In the genomic region with DNA sequence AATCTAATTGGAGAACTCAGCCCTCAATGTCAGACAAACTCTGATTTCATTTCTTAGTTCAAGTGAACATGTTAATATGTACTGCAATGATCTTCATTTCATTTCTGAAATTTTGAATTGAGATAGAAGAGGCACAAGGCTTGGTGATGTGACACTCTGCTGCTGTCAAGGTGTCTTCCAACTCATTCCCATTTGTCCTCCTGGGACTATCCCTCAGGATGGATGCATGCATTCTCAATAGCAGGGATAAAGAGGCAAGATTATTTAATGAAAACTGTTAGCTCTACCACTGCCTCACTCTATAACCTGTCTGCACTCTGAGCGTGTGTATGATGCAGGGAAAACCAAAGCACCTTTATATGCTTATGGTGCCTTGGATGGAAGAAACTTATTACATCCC, we compare ENCODE assay signal across 29 cellular contexts.
"Had no signal": no experiment of that assay in that cellular context is flagged by ENCODE, and none has a peak within 500 bp of the region (broad histone marks: within the 10 kb centered on the region; RNA-seq: fewer than 3 reads in every experiment).

No MANE protein-coding gene starts in this region.

- H3K27me3 ChIP-seq: neural progenitor cell, ovary, right lobe of liver, sigmoid colon, stomach, thyroid gland, tibial nerve, upper lobe of left lung, vagina had no signal

- H3K4me1 ChIP-seq: parathyroid adenoma, vagina had no signal

- H3K9ac ChIP-seq: neural progenitor cell, parathyroid adenoma had no signal

- H3K36me3 ChIP-seq: neural progenitor cell, ovary, right lobe of liver, sigmoid colon, stomach, thoracic aorta, thyroid gland, tibial nerve, upper lobe of left lung, vagina had no signal

- H3K9me3 Mint-ChIP-seq: natural killer cell treated with Interleukin-12 subunit alpha and Interleukin-12 subunit beta and Interleukin-15 and Interleukin-18, amount 100 ng/mL, for 72 hours; nephron progenitor cell; neural progenitor cell; stimulated activated effector memory CD8-positive, alpha-beta T cell treated with anti-CD3 and anti-CD28 coated beads, Interleukin-12 subunit alpha, Interleukin-12 subunit beta, amount 100 ng/mL, for 72 hours; stimulated activated naive B cell treated with anti-CD40 and anti-IgM and Interleukin-4, amounts not matched to agents 10 μg/mL and 1 μg/mL and 100 μg/mL, for 72 hours; stimulated activated naive CD8-positive, alpha-beta T cell treated with anti-CD3 and anti-CD28 coated beads, Interleukin-15, Interleukin-2, amounts not matched to agents 100 ng/mL and 50 ng/mL, for 24 hours had no signal

- H3K36me3 Mint-ChIP-seq: natural killer cell treated with Interleukin-12 subunit alpha and Interleukin-12 subunit beta and Interleukin-15 and Interleukin-18, amount 100 ng/mL, for 72 hours; neural progenitor cell had no signal

- H3K4me3 ChIP-seq: neural progenitor cell, ovary, psoas muscle, right lobe of liver, sigmoid colon, stomach, thoracic aorta, thyroid gland, tibial nerve, upper lobe of left lung, vagina had no signal

- H3K4me2 ChIP-seq: neural progenitor cell had no signal

- FAIRE-seq: small intestine, urothelium cell line had no signal

- H3K27ac Mint-ChIP-seq: nephron progenitor cell; neural progenitor cell; progenitor cell of endocrine pancreas; stimulated activated effector memory CD8-positive, alpha-beta T cell treated with anti-CD3 and anti-CD28 coated beads, Interleukin-12 subunit alpha, Interleukin-12 subunit beta, amount 100 ng/mL, for 72 hours; stimulated activated naive B cell treated with anti-CD40 and anti-IgM and Interleukin-4, amounts not matched to agents 10 μg/mL and 1 μg/mL and 100 μg/mL, for 72 hours had no signal

- ATAC-seq: natural killer cell treated with Interleukin-12 subunit alpha and Interleukin-12 subunit beta and Interleukin-15 and Interleukin-18, amount 100 ng/mL, for 72 hours; psoas muscle; right cardiac atrium; right lobe of liver; stimulated activated effector memory CD8-positive, alpha-beta T cell treated with anti-CD3 and anti-CD28 coated beads, Interleukin-12 subunit alpha, Interleukin-12 subunit beta, amount 100 ng/mL, for 72 hours; stimulated activated naive B cell treated with anti-CD40 and anti-IgM and Interleukin-4, amounts not matched to agents 10 μg/mL and 1 μg/mL and 100 μg/mL, for 72 hours had no signal

- H3K4me3 Mint-ChIP-seq: natural killer cell treated with Interleukin-12 subunit alpha and Interleukin-12 subunit beta and Interleukin-15 and Interleukin-18, amount 100 ng/mL, for 72 hours; nephron progenitor cell; neural progenitor cell; stimulated activated effector memory CD8-positive, alpha-beta T cell treated with anti-CD3 and anti-CD28 coated beads, Interleukin-12 subunit alpha, Interleukin-12 subunit beta, amount 100 ng/mL, for 72 hours; stimulated activated naive B cell treated with anti-CD40 and anti-IgM and Interleukin-4, amounts not matched to agents 10 μg/mL and 1 μg/mL and 100 μg/mL, for 72 hours; stimulated activated naive CD8-positive, alpha-beta T cell treated with anti-CD3 and anti-CD28 coated beads, Interleukin-15, Interleukin-2, amounts not matched to agents 100 ng/mL and 50 ng/mL, for 24 hours had no signal

- H2AFZ ChIP-seq: neural progenitor cell, parathyroid adenoma had no signal

- DNase-seq: nephron progenitor cell; occipital lobe; ovary; posterior cingulate gyrus; psoas muscle; right cardiac atrium; right lobe of liver; sigmoid colon; small intestine; stimulated activated CD4-positive, alpha-beta T cell treated with anti-CD3 and anti-CD28 coated beads, Interleukin-15, amount 100 ng/mL, for 24 hours; stimulated activated CD4-positive, alpha-beta T cell treated with anti-CD3 and anti-CD28 coated beads, Interleukin-2, amount 100 ng/mL, for 24 hours; stimulated activated CD4-positive, alpha-beta T cell treated with anti-CD3 and anti-CD28 coated beads, Interleukin-2, amount 100 ng/mL, for 48 hours; stimulated activated CD4-positive, alpha-beta T cell treated with anti-CD3 and anti-CD28 coated beads, Interleukin-4, amount 100 ng/mL, for 24 hours; stimulated activated naive B cell treated with anti-CD40 and anti-IgM and Interleukin-4, amounts not matched to agents 10 μg/mL and 1 μg/mL and 100 μg/mL, for 72 hours; stimulated activated naive CD4-positive, alpha-beta T cell treated with Interleukin-2 at 50 U/mL for 16 hours; stomach; thyroid gland; trophoblast cell; upper lobe of left lung had no signal

- H3K9me3 ChIP-seq: ovary, psoas muscle, right lobe of liver, sigmoid colon, stomach, thoracic aorta, thyroid gland, tibial nerve, upper lobe of left lung, vagina had no signal

- H3K27ac ChIP-seq: neural progenitor cell, ovary, parathyroid adenoma, psoas muscle, right lobe of liver, sigmoid colon, stomach, thoracic aorta, thyroid gland, tibial nerve, upper lobe of left lung, vagina had no signal

- H3K27me3 Mint-ChIP-seq: natural killer cell treated with Interleukin-12 subunit alpha and Interleukin-12 subunit beta and Interleukin-15 and Interleukin-18, amount 100 ng/mL, for 72 hours; progenitor cell of endocrine pancreas; stimulated activated naive B cell treated with anti-CD40 and anti-IgM and Interleukin-4, amounts not matched to agents 10 μg/mL and 1 μg/mL and 100 μg/mL, for 72 hours had no signal
